1 cellular context compared by ENCODE assay signal in genomic region chr22:35191412-35191811, GRCh38.
TF ChIP-seq lines count a peak whose summit lies in the region.

No MANE protein-coding gene starts in this region.

TF ChIP-seq in SK-N-SH treated with all-trans-retinoic acid at 6 μM for 48 hours, 23 proteins besides CTCF, POLR2A, EP300 and RAD21 (continued from another document):
- TF ChIP-seq PPARA (CRISPR knock-in tag; IDR thresholded peaks at IDR 0.05; ENCODE audit: borderline replicate concordance) (no peak), SNAI2 (CRISPR knock-in tag; IDR thresholded peaks at IDR 0.05) (no peak), CSDC2 (CRISPR knock-in tag; IDR thresholded peaks at IDR 0.05) (no peak), ESRRG (CRISPR knock-in tag; IDR thresholded peaks at IDR 0.05) (no peak), BACH2 (CRISPR knock-in tag; IDR thresholded peaks at IDR 0.05; ENCODE audit: borderline replicate concordance) (no peak), ISL1 (CRISPR knock-in tag; IDR thresholded peaks at IDR 0.05) (no peak), CREB5 (CRISPR knock-in tag; IDR thresholded peaks at IDR 0.05; ENCODE audit: low read depth) (no peak), ZC3H10 (CRISPR knock-in tag; IDR thresholded peaks at IDR 0.05) (no peak), ZNF70 (CRISPR knock-in tag; IDR thresholded peaks at IDR 0.05) (no peak)
- TF ChIP-seq, protein P1, sequence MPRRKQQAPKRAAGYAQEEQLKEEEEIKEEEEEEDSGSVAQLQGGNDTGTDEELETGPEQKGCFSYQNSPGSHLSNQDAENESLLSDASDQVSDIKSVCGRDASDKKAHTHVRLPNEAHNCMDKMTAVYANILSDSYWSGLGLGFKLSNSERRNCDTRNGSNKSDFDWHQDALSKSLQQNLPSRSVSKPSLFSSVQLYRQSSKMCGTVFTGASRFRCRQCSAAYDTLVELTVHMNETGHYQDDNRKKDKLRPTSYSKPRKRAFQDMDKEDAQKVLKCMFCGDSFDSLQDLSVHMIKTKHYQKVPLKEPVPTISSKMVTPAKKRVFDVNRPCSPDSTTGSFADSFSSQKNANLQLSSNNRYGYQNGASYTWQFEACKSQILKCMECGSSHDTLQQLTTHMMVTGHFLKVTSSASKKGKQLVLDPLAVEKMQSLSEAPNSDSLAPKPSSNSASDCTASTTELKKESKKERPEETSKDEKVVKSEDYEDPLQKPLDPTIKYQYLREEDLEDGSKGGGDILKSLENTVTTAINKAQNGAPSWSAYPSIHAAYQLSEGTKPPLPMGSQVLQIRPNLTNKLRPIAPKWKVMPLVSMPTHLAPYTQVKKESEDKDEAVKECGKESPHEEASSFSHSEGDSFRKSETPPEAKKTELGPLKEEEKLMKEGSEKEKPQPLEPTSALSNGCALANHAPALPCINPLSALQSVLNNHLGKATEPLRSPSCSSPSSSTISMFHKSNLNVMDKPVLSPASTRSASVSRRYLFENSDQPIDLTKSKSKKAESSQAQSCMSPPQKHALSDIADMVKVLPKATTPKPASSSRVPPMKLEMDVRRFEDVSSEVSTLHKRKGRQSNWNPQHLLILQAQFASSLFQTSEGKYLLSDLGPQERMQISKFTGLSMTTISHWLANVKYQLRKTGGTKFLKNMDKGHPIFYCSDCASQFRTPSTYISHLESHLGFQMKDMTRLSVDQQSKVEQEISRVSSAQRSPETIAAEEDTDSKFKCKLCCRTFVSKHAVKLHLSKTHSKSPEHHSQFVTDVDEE (CRISPR knock-in tag; IDR thresholded peaks at IDR 0.05) = no peak
